Comparison of ENCODE assay signal across 1 cellular context in the genomic region with DNA sequence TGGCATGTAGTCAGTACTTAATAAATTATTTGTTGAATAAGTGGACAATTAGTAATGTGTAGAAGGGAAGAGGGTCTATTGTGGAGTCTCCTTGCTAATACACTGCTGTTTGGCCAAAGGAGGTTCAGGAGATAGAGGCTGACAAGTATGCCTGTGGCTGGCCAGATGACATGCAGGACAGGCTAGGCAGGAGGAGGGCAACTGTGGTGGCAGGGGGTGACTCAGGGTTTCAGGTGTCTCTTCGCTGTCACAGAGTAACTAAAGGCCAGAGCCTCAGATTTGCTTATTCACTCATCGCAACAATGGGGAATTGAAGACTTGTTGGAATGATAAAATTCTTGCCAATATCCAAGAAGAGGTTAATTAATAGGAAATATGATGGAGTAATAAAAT.
TF ChIP-seq lines count a peak whose summit lies in the region.

No MANE protein-coding gene starts in this region.

TF ChIP-seq in HEK293, 187 proteins besides CTCF, POLR2A, EP300 and RAD21 (continued from another document):
- TF ChIP-seq BCL6B (tag by site-specific recombination; IDR thresholded peaks at IDR 0.05), result no peak
- no peak for TF ChIP-seq ZNF747 (tag by site-specific recombination; IDR thresholded peaks at IDR 0.05)
- TF ChIP-seq ZNF26 (tag by site-specific recombination; IDR thresholded peaks at IDR 0.05), result no peak
